ENCODE assay signal across 16 cellular contexts in the genomic region with DNA sequence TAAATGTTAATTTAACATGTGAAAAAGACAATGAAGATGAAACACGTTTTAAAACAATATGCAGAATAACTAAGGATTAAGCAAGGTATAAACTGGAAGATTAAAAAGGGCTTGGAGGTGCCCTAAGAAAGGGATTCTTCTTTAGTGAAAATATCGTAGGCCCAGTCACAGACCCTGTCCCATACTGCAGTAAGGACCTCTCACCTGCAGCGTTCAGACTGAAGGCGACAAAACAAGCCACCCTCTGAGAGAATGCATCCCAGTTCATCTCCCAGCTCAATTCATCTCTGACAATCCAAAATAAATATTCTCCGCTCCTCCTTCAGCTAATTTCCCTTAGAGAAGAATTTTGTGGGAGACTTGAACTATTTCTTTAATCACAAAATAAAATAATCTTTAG.
DNase-seq lines count a peak whose midpoint lies in the region; ATAC-seq, FAIRE-seq and TF ChIP-seq lines count a peak whose summit lies in the region.
"Had no signal": no experiment of that assay in that cellular context is flagged by ENCODE, and none has a peak within 500 bp of the region (broad histone marks: within the 10 kb centered on the region; RNA-seq: fewer than 3 reads in every experiment).

No MANE protein-coding gene starts in this region.

- no peak for TF ChIP-seq POLR2A in H1 (IDR thresholded peaks at IDR 0.05; ENCODE audit: control extremely low read depth in 1 of 2, low read depth in 2 of 2, low read length in 2 of 2)

- H3K9me3 ChIP-seq in HUES48 (ENCODE audit: control insufficient read depth, insufficient read depth, low read length): no peaks in the 10 kb centered on the region
- H3K9me3 ChIP-seq in H1 (ENCODE audit: insufficient read depth in 2 of 2, low read depth in 1 of 2, low read length in 1 of 2): no peaks in the 10 kb centered on the region
- H3K9me3 ChIP-seq in neural progenitor cell (ENCODE audit: low read depth): no peaks in the 10 kb centered on the region
- no peaks in the 10 kb centered on the region for H3K9me3 ChIP-seq in neuronal stem cell (replicated peaks in 1 of 2; ENCODE audit: control insufficient read depth in 2 of 2, insufficient read depth in 1 of 2, low read depth in 1 of 2, low read length in 2 of 2)
- H3K9me3 ChIP-seq: Caco-2 had no signal

- no peaks in the 10 kb centered on the region for H3F3A ChIP-seq in neural progenitor cell (ENCODE audit: low read depth)

- H3K4me1 Mint-ChIP-seq in neural progenitor cell (peaks cover 4% of the 10 kb centered on the region), natural killer cell (no peaks in the 10 kb centered on the region)

- no peak overlapping the region for H3K56ac ChIP-seq in H1 (replicated peaks; ENCODE audit: insufficient read length, low read depth, low read length)

- ATAC-seq in natural killer cell: no peak
- ATAC-seq: CD8-positive, alpha-beta T cell had no signal

- H3K4me3 Mint-ChIP-seq in neural progenitor cell (no peak overlapping the region), natural killer cell (no peak overlapping the region)
- H3K4me3 Mint-ChIP-seq: CD8-positive, alpha-beta T cell had no signal

- H3K79me1 ChIP-seq in H1 (ENCODE audit: low read depth, low read length) (no peaks in the 10 kb centered on the region), neuronal stem cell (ENCODE audit: low read depth, low read length) (no peaks in the 10 kb centered on the region)

- H3K9ac ChIP-seq in HUES48 (ENCODE audit: low read depth, low read length) (no peak overlapping the region), H1 (replicated peaks in 1 of 4; ENCODE audit: extremely low read depth in 1 of 4, low read depth in 3 of 4, low read length in 3 of 4) (no peak overlapping the region), neural progenitor cell (no peak overlapping the region), neuronal stem cell (ENCODE audit: low read depth, low read length, poor library complexity) (no peak overlapping the region)
- H3K9ac ChIP-seq: GM23248 had no signal

- H3K23ac ChIP-seq in H1 (ENCODE audit: insufficient read length) (no peak overlapping the region), neuronal stem cell (ENCODE audit: low read depth, low read length, poor library complexity) (no peak overlapping the region)

- no peak overlapping the region for H4K5ac ChIP-seq in H1 (ENCODE audit: insufficient read length, low read depth, low read length)

- H2BK12ac ChIP-seq in H1 (ENCODE audit: low read depth, low read length) (no peak overlapping the region), neuronal stem cell (ENCODE audit: low read length) (no peak overlapping the region)

- H3K36me3 ChIP-seq in HUES48 (ENCODE audit: control insufficient read depth, insufficient read depth, low read length) (no peaks in the 10 kb centered on the region), H1 (ENCODE audit: control insufficient read depth in 2 of 4, insufficient read depth in 4 of 4, low read length in 3 of 4) (no peaks in the 10 kb centered on the region), neural progenitor cell (no peaks in the 10 kb centered on the region), neuronal stem cell (replicated peaks in 1 of 2; ENCODE audit: control insufficient read depth in 2 of 2, insufficient read depth in 2 of 2, low read length in 2 of 2) (no peaks in the 10 kb centered on the region)

- H2BK5ac ChIP-seq in H1 (ENCODE audit: low read depth, low read length) (no peak overlapping the region), neuronal stem cell (ENCODE audit: low read length) (no peak overlapping the region)

- H2AFZ ChIP-seq in H1 (ENCODE audit: low read length) (no peak overlapping the region), neural progenitor cell (replicated peaks) (peak overlapping the region; percentile 69), neuronal stem cell (ENCODE audit: low read length) (no peak overlapping the region)
- H2AFZ ChIP-seq: GM23248 had no signal

- H3K27ac ChIP-seq in HUES48 (ENCODE audit: low read depth, low read length) (peak overlapping the region; percentile 82), H1 (ENCODE audit: low read depth, low read length) (no peak overlapping the region), neural progenitor cell (no peak overlapping the region), neuronal stem cell (replicated peaks; ENCODE audit: low read length) (no peak overlapping the region)
- H3K27ac ChIP-seq: GM23248 had no signal

- no peak overlapping the region for H2BK20ac ChIP-seq in H1 (ENCODE audit: low read length)

- H3K4me2 ChIP-seq in H1 (ENCODE audit: insufficient read depth in 1 of 2, low read depth in 2 of 2, low read length in 2 of 2) (peak overlapping the region; percentile 10 to 11; a peak in 1 of 4 replicates), neural progenitor cell (no peak overlapping the region), neuronal stem cell (ENCODE audit: insufficient read depth, low read length, poor library complexity, severe bottlenecking) (no peak overlapping the region)

- H3K27ac Mint-ChIP-seq in neural progenitor cell (no peak overlapping the region), natural killer cell (no peak overlapping the region)
- H3K27ac Mint-ChIP-seq: CD8-positive, alpha-beta T cell had no signal

- H2BK15ac ChIP-seq in H1 (ENCODE audit: low read length) (no peak overlapping the region), neuronal stem cell (ENCODE audit: low read length) (no peak overlapping the region)

- no peaks in the 10 kb centered on the region for H4K20me1 ChIP-seq in H1 (replicated peaks in 1 of 2; ENCODE audit: control insufficient read depth in 1 of 2, insufficient read depth in 2 of 2, low read length in 2 of 2)
- H4K20me1 ChIP-seq in neural progenitor cell (ENCODE audit: low read depth): no peaks in the 10 kb centered on the region

- no peak overlapping the region for H4K8ac ChIP-seq in H1 (ENCODE audit: extremely low read depth, insufficient read depth, low read length)
- H4K8ac ChIP-seq in neuronal stem cell (ENCODE audit: low read depth, low read length): no peak overlapping the region

- no peaks in the 10 kb centered on the region for H3K36me3 Mint-ChIP-seq in neural progenitor cell
- no peaks in the 10 kb centered on the region for H3K36me3 Mint-ChIP-seq in natural killer cell
- H3K36me3 Mint-ChIP-seq: CD8-positive, alpha-beta T cell had no signal

- H2BK120ac ChIP-seq in H1 (replicated peaks; ENCODE audit: low read depth, low read length) (no peak overlapping the region), neuronal stem cell (ENCODE audit: low read depth, low read length) (no peak overlapping the region)

- 40% methylated on average over 5 of the region's 5 CpGs; no CpG with 5 or more reads in 1 of the 2 experiments for WGBS in H1 (ENCODE audit: extremely low coverage in 1 of 2, insufficient coverage in 1 of 2, insufficient read length in 1 of 2, insufficient replicate concordance in 2 of 2, low coverage in 1 of 2, low lambda C conversion rate in 2 of 2, missing lambda C conversion rate in 1 of 2), 2 experiments
- WGBS in neuronal stem cell (ENCODE audit: extremely low coverage in 2 of 2, insufficient read length in 2 of 2, insufficient replicate concordance in 1 of 2), 2 donors: no CpG with 5 or more reads among the region's 5 CpGs

- POLR2A ChIA-PET in H1 (lab: Charles Lee; ENCODE audit: partially characterized antibody): no interaction called here

- H3K14ac ChIP-seq in H1 (ENCODE audit: insufficient read length) (no peak overlapping the region), neuronal stem cell (ENCODE audit: low read length) (no peak overlapping the region)

- H3K4ac ChIP-seq in H1 (replicated peaks; ENCODE audit: insufficient read length, low read depth, low read length) (no peak overlapping the region), neuronal stem cell (ENCODE audit: low read length) (no peak overlapping the region)

- CTCF ChIA-PET in H1 (lab: Charles Lee; ENCODE audit: partially characterized antibody): interaction anchor here (1.1 to 1.6 kb wide), 3 partner anchors 25 to 58 kb away, joined by 3 to 8 read pairs (median 4); no protein-coding TSS in a partner anchor

- no peak overlapping the region for H2AK5ac ChIP-seq in H1 (ENCODE audit: low read depth, low read length)
- H2AK5ac ChIP-seq in neuronal stem cell (ENCODE audit: low read depth, low read length): no peak overlapping the region

- intact Hi-C loops in natural killer cell (cut with micrococcal nuclease): no loop called here

- FAIRE-seq in H1 (lab: Jason Lieb, UNC) (no peak), HTR-8/SVneo (lab: Jason Lieb, UNC) (no peak)
- FAIRE-seq: G401.6, GM12892, H54 had no signal

- H3K4me3 ChIP-seq in HUES48 (ENCODE audit: low read depth, low read length): no peak overlapping the region
- no peak overlapping the region; a peak in 1 of 8 replicates for H3K4me3 ChIP-seq in H1 (ENCODE audit: extremely low read depth in 1 of 4, insufficient read depth in 2 of 4, low read depth in 3 of 4, low read length in 4 of 4)
- no peak overlapping the region for H3K4me3 ChIP-seq in neural progenitor cell
- no peak overlapping the region for H3K4me3 ChIP-seq in neuronal stem cell (ENCODE audit: low read length in 2 of 2)
- H3K4me3 ChIP-seq: GM23248 had no signal

- peaks cover 13% of the 10 kb centered on the region for H3K4me1 ChIP-seq in HUES48 (ENCODE audit: control insufficient read depth, insufficient read depth, low read length)
- H3K4me1 ChIP-seq in H1 (replicated peaks in 1 of 4; ENCODE audit: control insufficient read depth in 3 of 4, insufficient read depth in 4 of 4, low read length in 3 of 4): peaks cover 0 to 5% (median 2%) of the 10 kb centered on the region in 4 experiments; a peak in 3 of 7 replicates
- no peaks in the 10 kb centered on the region for H3K4me1 ChIP-seq in neural progenitor cell
- no peaks in the 10 kb centered on the region for H3K4me1 ChIP-seq in neuronal stem cell (ENCODE audit: control insufficient read depth in 2 of 2, insufficient read depth in 1 of 2, low read depth in 1 of 2, low read length in 2 of 2)
- H3K4me1 ChIP-seq: Caco-2 had no signal

- TF ChIP-seq CTCF in H1 (IDR thresholded peaks at IDR 0.05; ENCODE audit: control extremely low read depth in 1 of 3, insufficient read depth in 1 of 3, low read depth in 1 of 3, low read length in 3 of 3): no peak
- no peak for TF ChIP-seq CTCF in neural progenitor cell (IDR thresholded peaks at IDR 0.05)
- no peak for TF ChIP-seq CTCF in natural killer cell (IDR thresholded peaks at IDR 0.05)

- H3K27me3 ChIP-seq in HUES48 (ENCODE audit: control insufficient read depth, insufficient read depth, low read length): peaks cover 4% of the 10 kb centered on the region; the same call in 1 of the 2 replicates
- no peaks in the 10 kb centered on the region for H3K27me3 ChIP-seq in H1 (replicated peaks in 1 of 4; ENCODE audit: control insufficient read depth in 3 of 4, extremely low read depth in 1 of 4, insufficient read depth in 3 of 4, low read length in 3 of 4)
- H3K27me3 ChIP-seq in neural progenitor cell: no peaks in the 10 kb centered on the region
- no peaks in the 10 kb centered on the region for H3K27me3 ChIP-seq in neuronal stem cell (ENCODE audit: control insufficient read depth in 3 of 3, insufficient read depth in 3 of 3, low read depth in 1 of 3, low read length in 3 of 3)

- no peak for TF ChIP-seq RAD21 in H1 (IDR thresholded peaks at IDR 0.05 in 1 of 2, conservative IDR thresholded peaks at IDR 0.05 in 1 of 2; ENCODE audit: low read depth in 2 of 2, low read length in 2 of 2)

- peaks cover 3% of the 10 kb centered on the region for H3K9me3 Mint-ChIP-seq in neural progenitor cell
- peaks cover 7 to 8% of the 10 kb centered on the region in 2 donors for H3K9me3 Mint-ChIP-seq in natural killer cell
- H3K9me3 Mint-ChIP-seq: CD8-positive, alpha-beta T cell had no signal

- TF ChIP-seq EP300 in H1 (IDR thresholded peaks at IDR 0.05; ENCODE audit: borderline replicate concordance in 1 of 2, low read depth in 2 of 2, low read length in 2 of 2): no peak

- DNase-seq in H1 (ENCODE audit: low read depth in 1 of 2, low spot score in 2 of 2) (no peak), neural progenitor cell (ENCODE audit: low spot score) (no peak), HTR-8/SVneo (ENCODE audit: insufficient read length, low spot score) (no peak), neuronal stem cell (ENCODE audit: low spot score) (no peak), natural killer cell (no peak)
- DNase-seq: C1 segment of cervical spinal cord; Caco-2; CD8-positive, alpha-beta T cell; DMS153; DND-41; GM23248; HCEC 1CT had no signal

- H3K18ac ChIP-seq in H1 (ENCODE audit: extremely low read depth, low read length) (no peak overlapping the region), neuronal stem cell (ENCODE audit: low read length) (no peak overlapping the region)

- H3K27me3 Mint-ChIP-seq in neural progenitor cell (ENCODE audit: insufficient read depth, low read depth): no peaks in the 10 kb centered on the region
- no peaks in the 10 kb centered on the region for H3K27me3 Mint-ChIP-seq in natural killer cell (ENCODE audit: low read depth in 2 of 2)

- H4K91ac ChIP-seq in H1 (replicated peaks; ENCODE audit: insufficient read length, low read length) (no peak overlapping the region), neuronal stem cell (ENCODE audit: low read depth, low read length, poor library complexity) (no peak overlapping the region)

- no peaks in the 10 kb centered on the region for H3K23me2 ChIP-seq in H1 (ENCODE audit: low read depth, low read length)

- H3K79me2 ChIP-seq in H1 (ENCODE audit: control insufficient read depth in 1 of 2, insufficient read depth in 2 of 2, low read length in 2 of 2) (no peaks in the 10 kb centered on the region), neural progenitor cell (ENCODE audit: low read depth) (no peaks in the 10 kb centered on the region)

Comparison
In these comparisons a context has a peak if more than half of its experiments do, and no peak if none do; other contexts are left out.
1. H3K4me2 ChIP-seq: peak in H1 (2 of 2); none in neural progenitor cell (single experiment) and neuronal stem cell (single experiment).